Comparison of ENCODE assay signal across 8 cellular contexts in the genomic region with DNA sequence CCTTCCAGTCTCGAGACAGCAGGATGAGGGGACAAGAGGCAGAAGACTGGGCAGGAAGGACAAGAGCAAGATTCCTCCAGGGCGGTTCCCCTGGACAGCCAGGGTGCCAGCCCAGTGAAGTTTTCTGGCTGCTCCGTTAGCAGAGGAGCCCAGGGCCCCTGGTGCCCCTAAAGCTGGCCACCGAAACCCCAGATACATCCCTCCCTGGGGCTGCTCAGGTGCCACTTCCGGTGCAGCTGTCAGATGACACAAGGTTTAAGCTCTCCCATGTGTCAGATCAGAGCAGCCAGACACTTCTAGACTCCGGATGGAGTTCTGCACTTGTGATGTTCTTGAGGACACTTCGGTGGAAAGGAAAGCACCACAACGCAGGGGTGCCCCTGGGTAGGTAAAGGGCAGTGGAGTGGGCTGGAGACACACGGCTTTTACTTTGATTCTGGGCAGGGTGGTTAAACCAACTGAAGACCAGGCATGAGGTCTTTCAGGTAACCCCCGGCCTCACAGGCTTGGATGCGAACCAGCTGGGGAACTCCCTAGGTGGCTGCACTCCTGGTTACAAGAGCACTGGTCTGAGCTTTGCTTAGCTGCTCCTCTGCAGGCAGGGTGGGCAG.
DNase-seq lines count a peak whose midpoint lies in the region; ATAC-seq lines count a peak whose summit lies in the region.

No MANE protein-coding gene starts in this region.

- peak; percentile 68 for ATAC-seq in HG03460 (IDR thresholded peaks at IDR 0.05; ENCODE audit: unreplicated experiment)

- H3K4me1 ChIP-seq in skeletal muscle tissue (ENCODE audit: control insufficient read depth in 3 of 3, insufficient read depth in 3 of 3, low read length in 3 of 3) = peaks cover 0 to 54% (median 52%) of the 10 kb centered on the region in 3 donors

- H3K4me3 ChIP-seq in skeletal muscle tissue (ENCODE audit: low read length in 3 of 3) = no peak overlapping the region

- peak overlapping the region; percentile 59 for H3K27ac ChIP-seq in skeletal muscle tissue (ENCODE audit: low read depth, low read length)

- no peaks in the 10 kb centered on the region for H3K9me3 ChIP-seq in skeletal muscle tissue (ENCODE audit: control insufficient read depth in 3 of 3, low read length in 3 of 3)

- H3K9ac ChIP-seq in skeletal muscle tissue (ENCODE audit: low read depth in 1 of 3, low read length in 3 of 3) = peak overlapping the region in 1 of 3 donors; percentile 44

- peaks cover 3 to 6% (median 3%) of the 10 kb centered on the region in 3 donors for H3K36me3 ChIP-seq in skeletal muscle tissue (ENCODE audit: control insufficient read depth in 3 of 3, insufficient read depth in 3 of 3, low read length in 3 of 3)

- in situ Hi-C loops in KBM-7 (cut with MboI; ENCODE audit: low pct_unique_long_range_greater_than_20kb, low sequenced_read_pairs) = no loop called here

- no peaks in the 10 kb centered on the region for H3K27me3 ChIP-seq in skeletal muscle tissue (ENCODE audit: control insufficient read depth in 3 of 3, insufficient read depth in 3 of 3, low read length in 3 of 3)

- DNase-seq in stimulated activated CD4-positive, alpha-beta T cell treated with anti-CD3 and anti-CD28 coated beads, Interleukin-15, amount 100 ng/mL, for 24 hours = peak; percentile 61
- no peak for DNase-seq in stimulated activated CD4-positive, alpha-beta T cell treated with anti-CD3 and anti-CD28 coated beads, Interleukin-2, amount 100 ng/mL, for 48 hours
- peak; percentile 49 for DNase-seq in activated effector memory CD4-positive, alpha-beta T cell treated with Interleukin-2 at 50 U/mL for 16 hours
- no peak for DNase-seq in medulla oblongata (ENCODE audit: extremely low spot score)
- no peak for DNase-seq in KBM-7
- no peak for DNase-seq in COR-L47 (lab: John Stamatoyannopoulos, UW)

Comparison
In these comparisons a context has a peak if more than half of its experiments do, and no peak if none do; other contexts are left out.
1. DNase-seq: peak in stimulated activated CD4-positive, alpha-beta T cell treated with anti-CD3 and anti-CD28 coated beads, Interleukin-15, amount 100 ng/mL, for 24 hours (single experiment) and activated effector memory CD4-positive, alpha-beta T cell treated with Interleukin-2 at 50 U/mL for 16 hours (single experiment); none in stimulated activated CD4-positive, alpha-beta T cell treated with anti-CD3 and anti-CD28 coated beads, Interleukin-2, amount 100 ng/mL, for 48 hours (0 of 2), medulla oblongata (single experiment), KBM-7 (single experiment) and COR-L47 (single experiment).